In the genomic region with DNA sequence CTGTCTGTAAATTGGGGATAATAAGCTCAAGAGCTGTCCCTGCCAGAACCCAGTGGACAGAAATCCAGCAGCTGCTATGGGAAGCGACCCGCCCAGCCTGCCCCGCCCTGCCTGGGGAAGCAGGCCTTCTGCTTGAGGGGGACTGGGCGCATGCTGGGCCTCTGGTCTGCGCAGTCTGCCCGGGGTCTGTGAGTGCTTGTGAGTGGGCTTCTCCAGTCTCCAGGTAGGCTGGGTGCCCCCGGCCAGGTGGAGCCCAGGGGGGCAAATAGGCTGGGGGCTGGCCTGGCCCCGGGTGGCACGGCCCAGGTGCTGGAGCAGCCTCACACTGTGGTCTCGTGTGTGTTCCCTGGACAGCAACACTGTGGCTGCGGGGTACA, we compare ENCODE assay signal across 27 cellular contexts. TPM values are rescaled to one million over a fixed set of nuclear protein-coding genes. Genes with fewer than 3 reads are reported as not detected.
DNase-seq lines count a peak whose midpoint lies in the region; ATAC-seq, FAIRE-seq and TF ChIP-seq lines count a peak whose summit lies in the region.
"Had no signal": no experiment of that assay in that cellular context is flagged by ENCODE, and none has a peak within 500 bp of the region (broad histone marks: within the 10 kb centered on the region; RNA-seq: fewer than 3 reads in every experiment).

No MANE protein-coding gene starts in this region.

- no CpG with 5 or more reads among the region's 11 CpGs for WGBS in H9 (ENCODE audit: extremely low coverage, insufficient read length, low lambda C conversion rate)
- 80% methylated on average over 11 of the region's 11 CpGs; no CpG with 5 or more reads in 1 of the 2 donors for WGBS in body of pancreas, 2 donors
- WGBS in small intestine, 3 donors: 30 to 58% (median 43%) methylated on average over 8 to 11 of the region's 11 CpGs

- peak overlapping the region; percentile 44; the same call in 1 of the 2 replicates for H3K14ac ChIP-seq in H9 (ENCODE audit: insufficient read depth, low read length)

- H3K79me2 ChIP-seq in H9 (ENCODE audit: insufficient read depth, low read length): no peaks in the 10 kb centered on the region

- H2BK5ac ChIP-seq in H9 (ENCODE audit: insufficient read length, low read length): no peak overlapping the region

- no peak overlapping the region for H4K91ac ChIP-seq in H9 (ENCODE audit: insufficient read length, low read depth, low read length)

- intact Hi-C loops in body of pancreas (cut with DNase I): no loop called here
- intact Hi-C loops in lower lobe of right lung (cut with DNase I): no loop called here
- intact Hi-C loops in activated T-helper 1 cell treated with anti-CD3 and anti-CD28 coated beads, Interleukin-12 subunit alpha, Interleukin-12 subunit beta, Interleukin-2, Interleukin-4 antibody, amounts not matched to agents 30 ng/mL and 10 ng/mL and 1 ng/mL, durations not matched to agents 14 hours and 24 hours and 36 hours (cut with micrococcal nuclease): no loop called here

- H3K4ac ChIP-seq in H9 (ENCODE audit: low read depth, low read length): no peak overlapping the region

- H3K9me3 Mint-ChIP-seq in H9: peaks cover 0 to 3% of the 10 kb centered on the region in 2 experiments; a peak in 1 of 5 replicates
- no peaks in the 10 kb centered on the region for H3K9me3 Mint-ChIP-seq in activated T-helper 1 cell treated with anti-CD3 and anti-CD28 coated beads, Interleukin-12 subunit alpha, Interleukin-12 subunit beta, Interleukin-2, Interleukin-4 antibody, amounts not matched to agents 30 ng/mL and 10 ng/mL and 1 ng/mL, durations not matched to agents 14 hours and 24 hours and 36 hours
- H3K9me3 Mint-ChIP-seq: stimulated activated memory B cell treated with anti-CD40 and anti-IgM and Interleukin-4, amounts not matched to agents 10 μg/mL and 1 μg/mL and 100 μg/mL, for 72 hours; T-helper 1 cell treated with Interleukin-12 subunit alpha and Interleukin-12 subunit beta and Interleukin-4 antibody, amounts not matched to agents 30 μg/mL and 1 μg/mL, for 36 hours had no signal

- H3K4me2 ChIP-seq in H9 (ENCODE audit: insufficient read depth, insufficient read length, low read length): no peak overlapping the region

- no peak overlapping the region for H2BK12ac ChIP-seq in H9 (ENCODE audit: insufficient read length, low read depth, low read length)

- FAIRE-seq in small intestine (lab: Jason Lieb, UNC): no peak
- FAIRE-seq in urothelium cell line (lab: Jason Lieb, UNC): no peak
- FAIRE-seq: D721Med, RCC 7860 had no signal

- peaks cover 3% of the 10 kb centered on the region; the same call in 1 of the 2 replicates for H3K4me1 ChIP-seq in H9 (ENCODE audit: insufficient read depth, low read length)
- H3K4me1 ChIP-seq in body of pancreas: peaks cover 26% of the 10 kb centered on the region
- H3K4me1 ChIP-seq in lower lobe of right lung: peaks cover 9% of the 10 kb centered on the region
- peaks cover 0 to 3% of the 10 kb centered on the region in 2 donors for H3K4me1 ChIP-seq in small intestine (ENCODE audit: control insufficient read depth in 2 of 2, insufficient read depth in 1 of 2, low read depth in 1 of 2, low read length in 1 of 2)
- H3K4me1 ChIP-seq: psoas muscle had no signal

- H3K9me3 ChIP-seq in H9 (ENCODE audit: control insufficient read depth, low read depth, low read length) (no peaks in the 10 kb centered on the region), body of pancreas (no peaks in the 10 kb centered on the region), lower lobe of right lung (no peaks in the 10 kb centered on the region), small intestine (ENCODE audit: control insufficient read depth, low read depth) (no peaks in the 10 kb centered on the region)
- H3K9me3 ChIP-seq: psoas muscle had no signal

- H3K23me2 ChIP-seq in H9 (ENCODE audit: insufficient read length, low read depth, low read length, poor library complexity, severe bottlenecking): no peaks in the 10 kb centered on the region

- no peak overlapping the region for H2BK20ac ChIP-seq in H9 (ENCODE audit: low read depth, low read length, poor library complexity, severe bottlenecking)

- no peaks in the 10 kb centered on the region for H3K79me1 ChIP-seq in H9 (ENCODE audit: insufficient read depth, low read depth, low read length, poor library complexity, severe bottlenecking)

- H3K27ac ChIP-seq in H9 (ENCODE audit: insufficient read length, low read depth, low read length) (no peak overlapping the region), body of pancreas (peak overlapping the region; percentile 78 to 85 (median 82)), lower lobe of right lung (peak overlapping the region; percentile 36), small intestine (ENCODE audit: low read depth in 1 of 2, low read length in 1 of 2) (peak overlapping the region in 1 of 2 donors; percentile 78)
- H3K27ac ChIP-seq: psoas muscle had no signal

- no peak for ATAC-seq in body of pancreas
- peak in 1 of 2 donors; percentile 1 for ATAC-seq in lower lobe of right lung
- ATAC-seq in HG02970 (IDR thresholded peaks at IDR 0.05; ENCODE audit: low FRiP score, unreplicated experiment): no peak
- ATAC-seq in SK-N-SH treated with all-trans-retinoic acid at 6 μM for 48 hours: no peak
- ATAC-seq: psoas muscle; stimulated activated memory B cell treated with anti-CD40 and anti-IgM and Interleukin-4, amounts not matched to agents 10 μg/mL and 1 μg/mL and 100 μg/mL, for 72 hours had no signal

- H4K5ac ChIP-seq in H9 (ENCODE audit: insufficient read length, low read depth, low read length): no peak overlapping the region

- H4K20me1 ChIP-seq in H9 (ENCODE audit: control insufficient read depth, insufficient read depth, insufficient read length): no peaks in the 10 kb centered on the region

- H2BK15ac ChIP-seq in H9 (ENCODE audit: low read depth, low read length): no peak overlapping the region

- H2AFZ ChIP-seq in H9 (ENCODE audit: low read length): no peak overlapping the region

- H3K27ac Mint-ChIP-seq in H9: no peak overlapping the region
- no peak overlapping the region for H3K27ac Mint-ChIP-seq in activated T-helper 1 cell treated with anti-CD3 and anti-CD28 coated beads, Interleukin-12 subunit alpha, Interleukin-12 subunit beta, Interleukin-2, Interleukin-4 antibody, amounts not matched to agents 30 ng/mL and 10 ng/mL and 1 ng/mL, durations not matched to agents 14 hours and 24 hours and 36 hours
- H3K27ac Mint-ChIP-seq: stimulated activated memory B cell treated with anti-CD40 and anti-IgM and Interleukin-4, amounts not matched to agents 10 μg/mL and 1 μg/mL and 100 μg/mL, for 72 hours; T-helper 1 cell treated with Interleukin-12 subunit alpha and Interleukin-12 subunit beta and Interleukin-4 antibody, amounts not matched to agents 30 μg/mL and 1 μg/mL, for 36 hours had no signal

- H3K4me3 Mint-ChIP-seq in H9: no peak overlapping the region
- H3K4me3 Mint-ChIP-seq in activated T-helper 1 cell treated with anti-CD3 and anti-CD28 coated beads, Interleukin-12 subunit alpha, Interleukin-12 subunit beta, Interleukin-2, Interleukin-4 antibody, amounts not matched to agents 30 ng/mL and 10 ng/mL and 1 ng/mL, durations not matched to agents 14 hours and 24 hours and 36 hours: no peak overlapping the region
- H3K4me3 Mint-ChIP-seq: brain; stimulated activated memory B cell treated with anti-CD40 and anti-IgM and Interleukin-4, amounts not matched to agents 10 μg/mL and 1 μg/mL and 100 μg/mL, for 72 hours; T-helper 1 cell treated with Interleukin-12 subunit alpha and Interleukin-12 subunit beta and Interleukin-4 antibody, amounts not matched to agents 30 μg/mL and 1 μg/mL, for 36 hours had no signal

- no peak overlapping the region for H2AK5ac ChIP-seq in H9 (ENCODE audit: insufficient read length, low read length)

- no peaks in the 10 kb centered on the region for H3K36me3 ChIP-seq in body of pancreas (replicated peaks in 1 of 2; ENCODE audit: insufficient read depth in 1 of 2, low read depth in 2 of 2)
- no peaks in the 10 kb centered on the region for H3K36me3 ChIP-seq in lower lobe of right lung
- no peaks in the 10 kb centered on the region for H3K36me3 ChIP-seq in small intestine (ENCODE audit: control insufficient read depth in 2 of 2, insufficient read depth in 2 of 2, low read length in 2 of 2)

- no peak overlapping the region for H3T11ph ChIP-seq in H9 (ENCODE audit: low read length)

- no peak overlapping the region for H3K23ac ChIP-seq in H9 (ENCODE audit: insufficient read length, low read depth, low read length)

- TF ChIP-seq POLR2A in body of pancreas (IDR thresholded peaks at IDR 0.05): no peak

- H3K56ac ChIP-seq in H9 (ENCODE audit: insufficient read length, low read depth, low read length): no peak overlapping the region

- no peak overlapping the region for H4K8ac ChIP-seq in H9 (replicated peaks; ENCODE audit: insufficient read length, low read depth, low read length)

- H3K9ac ChIP-seq in H9 (ENCODE audit: extremely low read depth, insufficient read length, low read length): no peak overlapping the region

- H2BK120ac ChIP-seq in H9 (ENCODE audit: low read depth, low read length, poor library complexity, severe bottlenecking): no peak overlapping the region

- 0 out of 7 replicates have a peak, but pooled peaks cover 0 to 4% (median 0%) of the 10 kb centered on the region in 3 experiments for H3K36me3 Mint-ChIP-seq in H9 (ENCODE audit: insufficient read depth in 1 of 3, low read depth in 3 of 3)
- no peaks in the 10 kb centered on the region for H3K36me3 Mint-ChIP-seq in activated T-helper 1 cell treated with anti-CD3 and anti-CD28 coated beads, Interleukin-12 subunit alpha, Interleukin-12 subunit beta, Interleukin-2, Interleukin-4 antibody, amounts not matched to agents 30 ng/mL and 10 ng/mL and 1 ng/mL, durations not matched to agents 14 hours and 24 hours and 36 hours (ENCODE audit: low read depth)
- H3K36me3 Mint-ChIP-seq: brain; stimulated activated memory B cell treated with anti-CD40 and anti-IgM and Interleukin-4, amounts not matched to agents 10 μg/mL and 1 μg/mL and 100 μg/mL, for 72 hours had no signal

- TF ChIP-seq CTCF in H9 (conservative IDR thresholded peaks at IDR 0.05): no peak
- no peak for TF ChIP-seq CTCF in body of pancreas (IDR thresholded peaks at IDR 0.05)
- no peak for TF ChIP-seq CTCF in lower lobe of right lung (IDR thresholded peaks at IDR 0.05)

- DNase-seq in H9: no peak
- no peak for DNase-seq in body of pancreas
- DNase-seq in lower lobe of right lung: no peak
- DNase-seq in small intestine: peak; percentile 44
- no peak for DNase-seq in urothelium cell line (ENCODE audit: low spot score)
- no peak for DNase-seq in activated T-helper 1 cell treated with anti-CD3 and anti-CD28 coated beads, Interleukin-12 subunit alpha, Interleukin-12 subunit beta, Interleukin-2, Interleukin-4 antibody, amounts not matched to agents 30 ng/mL and 10 ng/mL and 1 ng/mL, durations not matched to agents 14 hours and 24 hours and 36 hours (ENCODE audit: low spot score)
- DNase-seq: activated gamma-delta T cell treated with Interleukin-2 at 50 U/mL for 16 hours; activated T-cell treated with anti-CD3 and anti-CD28 coated beads, Interleukin-2, amount 50 U/mL, for 1 hour; C1 segment of cervical spinal cord; EL; erythroblast; foreskin melanocyte; MV-4-11; NCI-H1694; NCI-H2171 treated with DMSO at 0.1 percent for 48 hours; NCI-H524 treated with DMSO at 0.1 percent for 48 hours; psoas muscle; stimulated activated CD4-positive, alpha-beta T cell treated with anti-CD3 and anti-CD28 coated beads, Interleukin-4, amount 100 ng/mL, for 1 hour had no signal

- peaks cover 25 to 58% of the 10 kb centered on the region in 2 experiments for H3K4me1 Mint-ChIP-seq in H9
- H3K4me1 Mint-ChIP-seq in activated T-helper 1 cell treated with anti-CD3 and anti-CD28 coated beads, Interleukin-12 subunit alpha, Interleukin-12 subunit beta, Interleukin-2, Interleukin-4 antibody, amounts not matched to agents 30 ng/mL and 10 ng/mL and 1 ng/mL, durations not matched to agents 14 hours and 24 hours and 36 hours (ENCODE audit: low read depth): no peaks in the 10 kb centered on the region
- H3K4me1 Mint-ChIP-seq: stimulated activated memory B cell treated with anti-CD40 and anti-IgM and Interleukin-4, amounts not matched to agents 10 μg/mL and 1 μg/mL and 100 μg/mL, for 72 hours had no signal

- H3K27me3 ChIP-seq in H9 (ENCODE audit: insufficient read depth, low read length) (no peaks in the 10 kb centered on the region), body of pancreas (no peaks in the 10 kb centered on the region), lower lobe of right lung (ENCODE audit: low read depth) (peaks cover 5% of the 10 kb centered on the region), small intestine (ENCODE audit: control insufficient read depth in 2 of 2, insufficient read depth in 2 of 2, low read length in 2 of 2) (no peaks in the 10 kb centered on the region)

- H3K27me3 Mint-ChIP-seq in H9 (ENCODE audit: low read depth): peaks cover 15% of the 10 kb centered on the region
- H3K27me3 Mint-ChIP-seq in activated T-helper 1 cell treated with anti-CD3 and anti-CD28 coated beads, Interleukin-12 subunit alpha, Interleukin-12 subunit beta, Interleukin-2, Interleukin-4 antibody, amounts not matched to agents 30 ng/mL and 10 ng/mL and 1 ng/mL, durations not matched to agents 14 hours and 24 hours and 36 hours (ENCODE audit: insufficient read depth): peaks cover 5% of the 10 kb centered on the region

- no peak overlapping the region for H3K18ac ChIP-seq in H9 (ENCODE audit: insufficient read length, low read depth, low read length)

- H3K4me3 ChIP-seq in body of pancreas (no peak overlapping the region), lower lobe of right lung (no peak overlapping the region), small intestine (ENCODE audit: low read depth in 1 of 2, low read length in 2 of 2) (no peak overlapping the region)
- H3K4me3 ChIP-seq: psoas muscle had no signal

RNA-seq across cellular contexts. Expression of a gene that starts 0.7 kb away (rescaled TPM):
- 0.20 and 0.28 TPM in 2 replicates for total RNA-seq in H9 (2021)
- 1 to 10 TPM; 2.3 TPM for total RNA-seq in body of pancreas
- 2.0 TPM for total RNA-seq in lower lobe of right lung
- polyA plus RNA-seq in small intestine: 10 to 100 TPM in 2 of 3 donors, 1 to 10 TPM in 1; 8.0 to 28.0 (median 14.9) TPM
- not detected in 2 replicates for total RNA-seq in activated T-helper 1 cell treated with anti-CD3 and anti-CD28 coated beads, Interleukin-12 subunit alpha, Interleukin-12 subunit beta, Interleukin-2, Interleukin-4 antibody, amounts not matched to agents 30 ng/mL and 10 ng/mL and 1 ng/mL, durations not matched to agents 14 hours and 24 hours and 36 hours
- total RNA-seq: chondrocyte, psoas muscle, temporal lobe had no signal

RNA-seq across cellular contexts. Expression of a gene that starts 20.9 kb away (rescaled TPM):
- total RNA-seq in H9 (2021): 10.8 and 11.0 TPM in 2 replicates
- total RNA-seq in body of pancreas: 1 to 10 TPM; 1.6 to 2.6 TPM
- total RNA-seq in lower lobe of right lung: 4.5 TPM
- 1 to 10 TPM; 1.3 to 4.7 (median 2.4) TPM for polyA plus RNA-seq in small intestine
- 12.9 and 15.7 TPM in 2 replicates for total RNA-seq in activated T-helper 1 cell treated with anti-CD3 and anti-CD28 coated beads, Interleukin-12 subunit alpha, Interleukin-12 subunit beta, Interleukin-2, Interleukin-4 antibody, amounts not matched to agents 30 ng/mL and 10 ng/mL and 1 ng/mL, durations not matched to agents 14 hours and 24 hours and 36 hours

RNA-seq across cellular contexts. Expression of a gene that starts 41.1 kb away (rescaled TPM):
- total RNA-seq in H9 (2021) (1,715 and 1,736 TPM in 2 replicates), body of pancreas (100 to 1,000 TPM; 654 to 656 TPM), lower lobe of right lung (1,104 TPM)
- polyA plus RNA-seq in small intestine: 1,000 to 10,000 TPM; 2,545 to 8,814 (median 4,142) TPM
- total RNA-seq in activated T-helper 1 cell treated with anti-CD3 and anti-CD28 coated beads, Interleukin-12 subunit alpha, Interleukin-12 subunit beta, Interleukin-2, Interleukin-4 antibody, amounts not matched to agents 30 ng/mL and 10 ng/mL and 1 ng/mL, durations not matched to agents 14 hours and 24 hours and 36 hours: 1,907 and 1,920 TPM in 2 replicates

RNA-seq across cellular contexts. Expression of a gene that starts 47.8 kb away (rescaled TPM):
- total RNA-seq in H9 (2021): 0.24 and 0.39 TPM in 2 replicates
- total RNA-seq in body of pancreas: not detected
- 1.8 TPM for total RNA-seq in lower lobe of right lung
- 10 to 100 TPM; 11.9 to 35.1 (median 34.2) TPM for polyA plus RNA-seq in small intestine
- not detected in 2 replicates for total RNA-seq in activated T-helper 1 cell treated with anti-CD3 and anti-CD28 coated beads, Interleukin-12 subunit alpha, Interleukin-12 subunit beta, Interleukin-2, Interleukin-4 antibody, amounts not matched to agents 30 ng/mL and 10 ng/mL and 1 ng/mL, durations not matched to agents 14 hours and 24 hours and 36 hours
- total RNA-seq: chondrocyte, temporal lobe had no signal
